Comparison of ENCODE assay signal across 1 cellular context in genomic region chr16:30491744-30492308, GRCh38.
TF ChIP-seq lines count a peak whose summit lies in the region.

No MANE protein-coding gene starts in this region.

TF ChIP-seq in liver, 16 proteins besides CTCF, POLR2A, EP300 and RAD21 (continued from another document):
- TF ChIP-seq, protein P1, sequence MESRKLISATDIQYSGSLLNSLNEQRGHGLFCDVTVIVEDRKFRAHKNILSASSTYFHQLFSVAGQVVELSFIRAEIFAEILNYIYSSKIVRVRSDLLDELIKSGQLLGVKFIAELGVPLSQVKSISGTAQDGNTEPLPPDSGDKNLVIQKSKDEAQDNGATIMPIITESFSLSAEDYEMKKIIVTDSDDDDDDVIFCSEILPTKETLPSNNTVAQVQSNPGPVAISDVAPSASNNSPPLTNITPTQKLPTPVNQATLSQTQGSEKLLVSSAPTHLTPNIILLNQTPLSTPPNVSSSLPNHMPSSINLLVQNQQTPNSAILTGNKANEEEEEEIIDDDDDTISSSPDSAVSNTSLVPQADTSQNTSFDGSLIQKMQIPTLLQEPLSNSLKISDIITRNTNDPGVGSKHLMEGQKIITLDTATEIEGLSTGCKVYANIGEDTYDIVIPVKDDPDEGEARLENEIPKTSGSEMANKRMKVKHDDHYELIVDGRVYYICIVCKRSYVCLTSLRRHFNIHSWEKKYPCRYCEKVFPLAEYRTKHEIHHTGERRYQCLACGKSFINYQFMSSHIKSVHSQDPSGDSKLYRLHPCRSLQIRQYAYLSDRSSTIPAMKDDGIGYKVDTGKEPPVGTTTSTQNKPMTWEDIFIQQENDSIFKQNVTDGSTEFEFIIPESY (IDR thresholded peaks at IDR 0.05) = no peak
- TF ChIP-seq NR2F2 (IDR thresholded peaks at IDR 0.05) (peak; percentile 20), FOXA2 (IDR thresholded peaks at IDR 0.05) (no peak), HNF4A (conservative IDR thresholded peaks at IDR 0.05) (no peak), FOXA1 (IDR thresholded peaks at IDR 0.05) (no peak), JUND (IDR thresholded peaks at IDR 0.05) (peak; percentile 78 to 87)
TF ChIP-seq in liver: peak in this region for 4.
